ENCODE assay signal across 20 cellular contexts in genomic region chr1:75097686-75098085, GRCh38. TPM values are rescaled to one million over a fixed set of nuclear protein-coding genes. Genes with fewer than 3 reads are reported as not detected.
DNase-seq lines count a peak whose midpoint lies in the region; ATAC-seq and TF ChIP-seq lines count a peak whose summit lies in the region.
"Had no signal": no experiment of that assay in that cellular context is flagged by ENCODE, and none has a peak within 500 bp of the region (broad histone marks: within the 10 kb centered on the region; RNA-seq: fewer than 3 reads in every experiment).

No MANE protein-coding gene starts in this region.

- CTCF ChIA-PET in A673 (lab: Charles Lee), result no interaction called here

- H3K36me3 ChIP-seq in A673 (ENCODE audit: insufficient read depth, low read length, poor library complexity, severe bottlenecking) (no peaks in the 10 kb centered on the region), brain microvascular endothelial cell (replicated peaks) (no peaks in the 10 kb centered on the region)
- H3K36me3 ChIP-seq: BLaER1, heart left ventricle had no signal

- TF ChIP-seq CTCF in A673 (conservative IDR thresholded peaks at IDR 0.05; ENCODE audit: low read depth, low read length) (no peak), fibroblast of the aortic adventitia (IDR thresholded peaks at IDR 0.05; ENCODE audit: insufficient read depth, low read length) (no peak), brain microvascular endothelial cell (IDR thresholded peaks at IDR 0.05; ENCODE audit: low read depth, low read length, missing control alignments) (no peak)

- H3K4me3 ChIP-seq in A673 (ENCODE audit: low read depth, low read length, poor library complexity, severe bottlenecking), result no peak overlapping the region
- no peak overlapping the region for H3K4me3 ChIP-seq in fibroblast of the aortic adventitia (ENCODE audit: low read depth, low read length)
- H3K4me3 ChIP-seq in brain microvascular endothelial cell (ENCODE audit: low read depth, low read length), result no peak overlapping the region
- H3K4me3 ChIP-seq: BLaER1, heart left ventricle had no signal

- H3K27ac ChIP-seq in A673 (ENCODE audit: low read depth, low read length, poor library complexity, severe bottlenecking) (no peak overlapping the region), brain microvascular endothelial cell (no peak overlapping the region)
- H3K27ac ChIP-seq: BLaER1, heart left ventricle had no signal

- H3K27me3 ChIP-seq in A673 (replicated peaks; ENCODE audit: insufficient read depth, low read depth, low read length, poor library complexity) (peaks cover 10% of the 10 kb centered on the region), brain microvascular endothelial cell (replicated peaks) (no peaks in the 10 kb centered on the region)
- H3K27me3 ChIP-seq: BLaER1, heart left ventricle had no signal

- H3K9me3 ChIP-seq in A673 (ENCODE audit: low read depth, low read length, poor library complexity, severe bottlenecking), result no peaks in the 10 kb centered on the region
- H3K9me3 ChIP-seq: BLaER1 had no signal

- peak; percentile 31 for DNase-seq in A673 (ENCODE audit: low spot score)
- peak; percentile 2 for DNase-seq in GM03348 (ENCODE audit: low spot score)
- DNase-seq in SK-MEL-5 (ENCODE audit: low read depth, low spot score), result peak; percentile 16
- peak; percentile 1 for DNase-seq in fibroblast of the aortic adventitia (ENCODE audit: low read depth)
- no peak for DNase-seq in CD1c-positive myeloid dendritic cell (ENCODE audit: extremely low spot score)
- no peak for DNase-seq in G401 (ENCODE audit: low spot score)
- DNase-seq in brain microvascular endothelial cell, result no peak
- DNase-seq: activated CD8-positive, alpha-beta memory T cell treated with anti-CD3 and anti-CD28 coated beads for 24 hours; activated gamma-delta T cell; EL; kidney glomerular epithelial cell; naive thymus-derived CD4-positive, alpha-beta T cell; NCI-H1048; NCI-H82; stimulated activated CD4-positive, alpha-beta T cell treated with anti-CD3 and anti-CD28 coated beads, Interleukin-1b, Interleukin-23, amount 100 ng/mL, for 48 hours; stimulated activated CD8-positive, alpha-beta memory T cell treated with anti-CD3 and anti-CD28 coated beads, Interleukin-4, amount 100 ng/mL, for 48 hours had no signal

- no TSS peak for BruUV-seq in A673 (replicated peaks; lab: Mats Ljungman, UMichigan)

- intact Hi-C loops in A673 (cut with micrococcal nuclease; ENCODE audit: unreplicated experiment), result no loop called here

- no peaks in the 10 kb centered on the region for H3K4me1 ChIP-seq in A673 (ENCODE audit: insufficient read depth, low read length, poor library complexity, severe bottlenecking)
- H3K4me1 ChIP-seq: BLaER1, heart left ventricle had no signal

- in situ Hi-C loops in SK-MEL-5 (cut with HindIII; ENCODE audit: low pct_unique_long_range_greater_than_20kb, low sequenced_read_pairs) (no loop called here), G401 (cut with HindIII; ENCODE audit: low sequenced_read_pairs) (no loop called here), brain microvascular endothelial cell (cut with HindIII; ENCODE audit: low pct_ligation_motif_present, low sequenced_read_pairs) (no loop called here)

- no peak for ATAC-seq in HG02623 (IDR thresholded peaks at IDR 0.05; ENCODE audit: unreplicated experiment)
- ATAC-seq: heart left ventricle; naive thymus-derived CD4-positive, alpha-beta T cell had no signal

- POLR2A ChIA-PET in A673 (lab: Charles Lee; ENCODE audit: low non-redundant PET), result no interaction called here

RNA-seq across cellular contexts. Expression of gene LHX8, which starts 36.5 kb away (rescaled TPM):
- total RNA-seq in A673 (2021) (not detected in 2 replicates), fibroblast of the aortic adventitia (ENCODE audit: low replicate concordance) (0.09 TPM in 1 of 2 replicates, not detected in the other)
- total RNA-seq in SK-MEL-5 (2014; rRNA removed; shearing (Covaris generic)), result 0.08 TPM in 1 of 2 replicates, not detected in the other
- polyA plus RNA-seq in SK-MEL-5 (2015; cell fraction: cytosol; rRNA removed), result not detected in 2 replicates
- polyA plus RNA-seq in SK-MEL-5 (2015; cell fraction: nucleus; rRNA removed), result not detected in 2 replicates
- not detected in 2 replicates for total RNA-seq in G401 (2014; rRNA removed; shearing (Covaris generic))
- total RNA-seq: cardiac septum; heart left ventricle; naive thymus-derived CD4-positive, alpha-beta T cell had no signal
- polyA plus RNA-seq: heart left ventricle; naive thymus-derived CD4-positive, alpha-beta T cell had no signal

Comparison
In these comparisons a context has a peak if more than half of its experiments do, and no peak if none do; other contexts are left out.
1. DNase-seq: peak in A673 (single experiment), GM03348 (single experiment), SK-MEL-5 (single experiment) and fibroblast of the aortic adventitia (single experiment); none in CD1c-positive myeloid dendritic cell (single experiment), G401 (single experiment) and brain microvascular endothelial cell (single experiment).